In the genomic region with DNA sequence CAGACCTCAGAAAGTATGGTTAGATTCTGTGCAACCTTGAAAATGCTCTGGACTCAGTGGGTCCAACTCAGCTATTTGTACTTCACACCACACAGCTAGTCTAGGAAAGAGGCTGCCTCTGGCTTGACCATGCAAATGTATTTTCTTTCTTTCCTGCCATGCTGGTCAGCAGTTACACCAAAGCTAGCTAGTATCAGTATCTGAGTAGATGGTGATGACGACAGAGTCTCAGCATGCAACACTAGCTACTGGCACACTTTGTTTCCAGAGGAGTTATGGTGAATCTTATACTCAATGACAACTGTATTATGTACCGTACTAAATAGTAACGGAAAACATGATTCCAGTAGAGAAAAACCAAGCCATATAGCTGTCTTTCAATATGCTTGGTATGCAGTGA, we compare ENCODE assay signal across 2 cellular contexts.
TF ChIP-seq lines count a peak whose summit lies in the region.

No MANE protein-coding gene starts in this region.

TF ChIP-seq in IMR-90, 13 proteins besides CTCF, POLR2A, EP300 and RAD21:
- TF ChIP-seq, protein P1, sequence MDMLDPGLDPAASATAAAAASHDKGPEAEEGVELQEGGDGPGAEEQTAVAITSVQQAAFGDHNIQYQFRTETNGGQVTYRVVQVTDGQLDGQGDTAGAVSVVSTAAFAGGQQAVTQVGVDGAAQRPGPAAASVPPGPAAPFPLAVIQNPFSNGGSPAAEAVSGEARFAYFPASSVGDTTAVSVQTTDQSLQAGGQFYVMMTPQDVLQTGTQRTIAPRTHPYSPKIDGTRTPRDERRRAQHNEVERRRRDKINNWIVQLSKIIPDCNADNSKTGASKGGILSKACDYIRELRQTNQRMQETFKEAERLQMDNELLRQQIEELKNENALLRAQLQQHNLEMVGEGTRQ (IDR thresholded peaks at IDR 0.05; ENCODE audit: low read depth, low read length), result no peak
- no peak for TF ChIP-seq CEBPB (IDR thresholded peaks at IDR 0.05; ENCODE audit: low read depth, low read length)
- no peak for TF ChIP-seq MAZ (IDR thresholded peaks at IDR 0.05; ENCODE audit: borderline replicate concordance, low read depth, low read length)
- TF ChIP-seq FOS (IDR thresholded peaks at IDR 0.05; ENCODE audit: low read depth, low read length), result no peak
- TF ChIP-seq NFE2L2 (IDR thresholded peaks at IDR 0.05; ENCODE audit: low read depth, low read length), result no peak
- no peak for TF ChIP-seq BHLHE40 (IDR thresholded peaks at IDR 0.05; ENCODE audit: low read depth, low read length)
- no peak for TF ChIP-seq SMC3 (IDR thresholded peaks at IDR 0.05; ENCODE audit: low read depth, low read length)
- TF ChIP-seq RFX5 (IDR thresholded peaks at IDR 0.05; ENCODE audit: low read depth, low read length), result no peak
- no peak for TF ChIP-seq RCOR1 (IDR thresholded peaks at IDR 0.05; ENCODE audit: insufficient replicate concordance, low read length)

TF ChIP-seq in K562, 482 proteins besides CTCF, POLR2A, EP300 and RAD21:
- TF ChIP-seq GABPB2 (CRISPR knock-in tag; conservative IDR thresholded peaks at IDR 0.05), result no peak
- no peak for TF ChIP-seq KDM4B (IDR thresholded peaks at IDR 0.05; ENCODE audit: borderline replicate concordance in 2 of 2, low read depth in 1 of 2)
- no peak for TF ChIP-seq ZNF140 (CRISPR knock-in tag; IDR thresholded peaks at IDR 0.05)
- TF ChIP-seq NR1H2 (CRISPR knock-in tag; IDR thresholded peaks at IDR 0.05), result no peak
- TF ChIP-seq JUN (IDR thresholded peaks at IDR 0.05; ENCODE audit: borderline replicate concordance, low read depth, low read length), result no peak
- no peak for TF ChIP-seq JUN (CRISPR knock-in tag; IDR thresholded peaks at IDR 0.05; ENCODE audit: borderline replicate concordance)
- no peak for TF ChIP-seq KDM5B (IDR thresholded peaks at IDR 0.05; ENCODE audit: insufficient replicate concordance, low read depth, low read length)
- TF ChIP-seq SP2 (IDR thresholded peaks at IDR 0.05; ENCODE audit: extremely low read depth, low read depth, low read length, poor library complexity, severe bottlenecking), result no peak
- no peak for TF ChIP-seq MXD1 (CRISPR knock-in tag; IDR thresholded peaks at IDR 0.05; ENCODE audit: borderline replicate concordance, poor library complexity, severe bottlenecking)
